ENCODE assay signal across 29 cellular contexts in the genomic region with DNA sequence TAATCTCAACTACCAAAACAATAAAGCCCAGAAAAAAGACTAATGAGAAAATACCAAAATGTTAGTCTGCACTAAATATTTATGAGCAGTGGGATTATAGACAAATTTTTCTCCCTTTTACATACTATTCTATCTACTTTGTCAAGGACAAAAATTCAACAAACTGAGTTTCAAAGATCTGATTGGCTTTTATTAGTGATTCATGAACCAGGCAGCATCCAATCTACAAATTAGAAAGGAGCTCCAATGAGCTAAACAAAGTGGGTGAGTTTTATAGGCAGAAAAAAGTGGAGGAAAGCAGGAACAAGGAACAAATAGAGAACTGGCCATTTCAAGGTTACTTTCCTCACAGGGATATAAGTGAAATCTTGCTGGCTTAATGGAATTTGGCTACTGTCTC.
"Had no signal": no experiment of that assay in that cellular context is flagged by ENCODE, and none has a peak within 500 bp of the region (broad histone marks: within the 10 kb centered on the region; RNA-seq: fewer than 3 reads in every experiment).

No MANE protein-coding gene starts in this region.

- H3K27ac ChIP-seq: neural progenitor cell, ovary, parathyroid adenoma, psoas muscle, right lobe of liver, sigmoid colon, suprapubic skin, testis, tibial artery, transverse colon, upper lobe of right lung, uterus had no signal

- H3K9me3 ChIP-seq: ovary, psoas muscle, right lobe of liver, sigmoid colon, suprapubic skin, testis, tibial artery, transverse colon, upper lobe of right lung, uterus had no signal

- H3K4me2 ChIP-seq: neural progenitor cell had no signal

- H3K27ac Mint-ChIP-seq: natural killer cell; nephron; neural progenitor cell; progenitor cell of endocrine pancreas; stimulated activated effector memory CD8-positive, alpha-beta T cell treated with anti-CD3 and anti-CD28 coated beads, Interleukin-12 subunit alpha, Interleukin-12 subunit beta, amount 100 ng/mL, for 72 hours; stimulated activated naive B cell treated with anti-CD40 and anti-IgM and Interleukin-4, amounts not matched to agents 10 μg/mL and 1 μg/mL and 100 μg/mL, for 72 hours; stimulated activated naive CD8-positive, alpha-beta T cell treated with anti-CD3 and anti-CD28 coated beads, Interleukin-15, Interleukin-2, amounts not matched to agents 100 ng/mL and 50 ng/mL, for 24 hours; type B pancreatic cell had no signal

- H3K79me2 ChIP-seq: parathyroid adenoma had no signal

- ATAC-seq: natural killer cell; psoas muscle; right cardiac atrium; right lobe of liver; stimulated activated effector memory CD8-positive, alpha-beta T cell treated with anti-CD3 and anti-CD28 coated beads, Interleukin-12 subunit alpha, Interleukin-12 subunit beta, amount 100 ng/mL, for 72 hours; stimulated activated naive B cell treated with anti-CD40 and anti-IgM and Interleukin-4, amounts not matched to agents 10 μg/mL and 1 μg/mL and 100 μg/mL, for 72 hours; upper lobe of right lung had no signal

- H2AFZ ChIP-seq: neural progenitor cell, parathyroid adenoma had no signal

- H3K36me3 ChIP-seq: neural progenitor cell, ovary, right lobe of liver, suprapubic skin, transverse colon, uterus had no signal

- H3K27me3 ChIP-seq: neural progenitor cell, ovary, right lobe of liver, sigmoid colon, suprapubic skin, testis, tibial artery, transverse colon, upper lobe of right lung, uterus had no signal

- H3K4me1 Mint-ChIP-seq: natural killer cell; nephron; neural progenitor cell; stimulated activated effector memory CD8-positive, alpha-beta T cell treated with anti-CD3 and anti-CD28 coated beads, Interleukin-12 subunit alpha, Interleukin-12 subunit beta, amount 100 ng/mL, for 72 hours; stimulated activated naive B cell treated with anti-CD40 and anti-IgM and Interleukin-4, amounts not matched to agents 10 μg/mL and 1 μg/mL and 100 μg/mL, for 72 hours had no signal

- H3K9me3 Mint-ChIP-seq: natural killer cell; nephron; stimulated activated effector memory CD8-positive, alpha-beta T cell treated with anti-CD3 and anti-CD28 coated beads, Interleukin-12 subunit alpha, Interleukin-12 subunit beta, amount 100 ng/mL, for 72 hours; stimulated activated naive B cell treated with anti-CD40 and anti-IgM and Interleukin-4, amounts not matched to agents 10 μg/mL and 1 μg/mL and 100 μg/mL, for 72 hours; stimulated activated naive CD8-positive, alpha-beta T cell treated with anti-CD3 and anti-CD28 coated beads, Interleukin-15, Interleukin-2, amounts not matched to agents 100 ng/mL and 50 ng/mL, for 24 hours; type B pancreatic cell had no signal

- H3K36me3 Mint-ChIP-seq: natural killer cell, neural progenitor cell had no signal

- H3K4me3 ChIP-seq: neural progenitor cell, ovary, psoas muscle, right lobe of liver, sigmoid colon, suprapubic skin, testis, tibial artery, transverse colon, upper lobe of right lung, uterus had no signal

- H3K27me3 Mint-ChIP-seq: progenitor cell of endocrine pancreas; stimulated activated naive CD8-positive, alpha-beta T cell treated with anti-CD3 and anti-CD28 coated beads, Interleukin-15, Interleukin-2, amounts not matched to agents 100 ng/mL and 50 ng/mL, for 24 hours; type B pancreatic cell had no signal

- H3K9ac ChIP-seq: neural progenitor cell, parathyroid adenoma had no signal

- FAIRE-seq: small intestine had no signal

- DNase-seq: natural killer cell; occipital lobe; ovary; posterior cingulate gyrus; psoas muscle; right cardiac atrium; right lobe of liver; sigmoid colon; small intestine; stimulated activated CD4-positive, alpha-beta T cell treated with anti-CD3 and anti-CD28 coated beads, Interleukin-15, amount 100 ng/mL, for 24 hours; stimulated activated CD4-positive, alpha-beta T cell treated with anti-CD3 and anti-CD28 coated beads, Interleukin-2, amount 100 ng/mL, for 24 hours; stimulated activated CD4-positive, alpha-beta T cell treated with anti-CD3 and anti-CD28 coated beads, Interleukin-2, amount 100 ng/mL, for 48 hours; stimulated activated CD4-positive, alpha-beta T cell treated with anti-CD3 and anti-CD28 coated beads, Interleukin-4, amount 100 ng/mL, for 24 hours; stimulated activated naive B cell treated with anti-CD40 and anti-IgM and Interleukin-4, amounts not matched to agents 10 μg/mL and 1 μg/mL and 100 μg/mL, for 72 hours; stimulated activated naive CD4-positive, alpha-beta T cell treated with Interleukin-2 at 50 U/mL for 16 hours; substantia nigra; testis; tibial artery; transverse colon; upper lobe of right lung; uterus had no signal

- H3K4me1 ChIP-seq: neural progenitor cell, parathyroid adenoma, psoas muscle, right lobe of liver, sigmoid colon, suprapubic skin, testis, tibial artery, transverse colon, upper lobe of right lung, uterus had no signal

- H3K4me3 Mint-ChIP-seq: natural killer cell; nephron; neural progenitor cell; stimulated activated effector memory CD8-positive, alpha-beta T cell treated with anti-CD3 and anti-CD28 coated beads, Interleukin-12 subunit alpha, Interleukin-12 subunit beta, amount 100 ng/mL, for 72 hours; stimulated activated naive B cell treated with anti-CD40 and anti-IgM and Interleukin-4, amounts not matched to agents 10 μg/mL and 1 μg/mL and 100 μg/mL, for 72 hours; stimulated activated naive CD8-positive, alpha-beta T cell treated with anti-CD3 and anti-CD28 coated beads, Interleukin-15, Interleukin-2, amounts not matched to agents 100 ng/mL and 50 ng/mL, for 24 hours; type B pancreatic cell had no signal
